8 cellular contexts compared by ENCODE assay signal in genomic region chr6:149717588-149718458, GRCh38. TPM values are rescaled to one million over a fixed set of nuclear protein-coding genes. Genes with fewer than 3 reads are reported as not detected.
DNase-seq lines count a peak whose midpoint lies in the region; ATAC-seq and TF ChIP-seq lines count a peak whose summit lies in the region.

Gene LATS1, minus strand, starts transcription at chr6:149718101. Its CDS starts 15,975 bp downstream, at chr6:149702126.

- intact Hi-C loops in mammary epithelial cell (cut with micrococcal nuclease): loop anchor here (2.0 to 5.0 kb wide), 3 partner anchors 71 to 171 kb away; partner anchors contain the start of genes KATNA1 and PPIL4

- POLR2A ChIA-PET in AG04450 (lab: Yijun Ruan, JAX): interaction anchor here (0.5 to 1.0 kb wide), 6 partner anchors 9 to 153 kb away, joined by 3 to 5 read pairs (median 3); no protein-coding TSS in a partner anchor

- peak within 1 kb of the TSS; percentile 93 for H3K27ac ChIP-seq in AG04450 (ENCODE audit: low read depth, low read length)
- H3K27ac ChIP-seq in mammary epithelial cell (ENCODE audit: insufficient read depth, low read depth, low read length): peak within 1 kb of the TSS; percentile 86

- peaks cover 52% of the 10 kb centered on the region for H3K79me2 ChIP-seq in mammary epithelial cell (ENCODE audit: insufficient read depth, low read length)

- no TSS peak for BruUV-seq in mammary epithelial cell (replicated peaks; lab: Mats Ljungman, UMichigan)

- no peaks in the 10 kb centered on the region for H3K4me1 ChIP-seq in mammary epithelial cell (ENCODE audit: insufficient read depth, low read length)

- no peaks in the 10 kb centered on the region for H3K27me3 ChIP-seq in AG04450 (ENCODE audit: control insufficient read depth, insufficient read depth, low read length)
- no peaks in the 10 kb centered on the region for H3K27me3 ChIP-seq in mammary epithelial cell (ENCODE audit: insufficient read depth, low read length)

- dilution Hi-C loops in mammary epithelial cell (cut with HindIII; ENCODE audit: low sequenced_read_pairs): no loop called here

- H3K4me2 ChIP-seq in mammary epithelial cell (ENCODE audit: insufficient read depth, low read depth, low read length): peak within 1 kb of the TSS; percentile 99

- peak within 1 kb of the TSS; percentile 98 for H2AFZ ChIP-seq in mammary epithelial cell (ENCODE audit: low read depth, low read length)

- TF ChIP-seq CTCF in AG04450 (IDR thresholded peaks at IDR 0.05; ENCODE audit: low read depth, low read length): no peak
- TF ChIP-seq CTCF in WI38 (IDR thresholded peaks at IDR 0.05; ENCODE audit: low read depth, low read length): no peak
- no peak for TF ChIP-seq CTCF in mammary epithelial cell (conservative IDR thresholded peaks at IDR 0.05 in 1 of 2, IDR thresholded peaks at IDR 0.05 in 1 of 2; ENCODE audit: extremely low read depth in 1 of 2, insufficient read depth in 1 of 2, low read depth in 1 of 2, low read length in 2 of 2)

- DNase-seq in AG04450 (ENCODE audit: low read depth, low spot score): peak; percentile 33
- DNase-seq in NCI-H2227 treated with DMSO at 0.1 percent for 48 hours (lab: John Stamatoyannopoulos, UW): peak; percentile 67
- peak; percentile 91 for DNase-seq in mammary epithelial cell
- DNase-seq in iPS-NIHi7 (ENCODE audit: extremely low spot score): peak; percentile 85
- DNase-seq in smooth muscle cell of the brain vasculature (ENCODE audit: low read depth, low spot score): peak; percentile 44

- in situ Hi-C loops in mammary epithelial cell (cut with MboI; ENCODE audit: low sequenced_read_pairs in 2 of 2): loop anchor here in 1 of 2 donors (10.0 kb wide), 1 partner anchor 207 kb away; the partner anchor contains the start of gene RAET1G

- WGBS in mammary epithelial cell (ENCODE audit: low coverage, missing lambda C conversion rate): 0% methylated on average over 21 of the region's 82 CpGs

- H3K9me3 ChIP-seq in AG04450 (ENCODE audit: control insufficient read depth, insufficient read depth, low read length) (no peaks in the 10 kb centered on the region), mammary epithelial cell (replicated peaks; ENCODE audit: insufficient read depth, low read length) (no peaks in the 10 kb centered on the region)

- ATAC-seq in GM18907 (IDR thresholded peaks at IDR 0.05; ENCODE audit: unreplicated experiment) (peak; percentile 85), HG03139 (IDR thresholded peaks at IDR 0.05; ENCODE audit: unreplicated experiment) (peak; percentile 83)

- no peaks in the 10 kb centered on the region for H4K20me1 ChIP-seq in mammary epithelial cell (ENCODE audit: insufficient read depth, low read length)

- H3K4me3 ChIP-seq in AG04450 (ENCODE audit: low read depth, low read length) (peak within 1 kb of the TSS; percentile 90), WI38 (ENCODE audit: low read depth, low read length) (peak within 1 kb of the TSS; percentile 77), mammary epithelial cell (replicated peaks in 1 of 3; ENCODE audit: insufficient read depth in 1 of 3, low read depth in 2 of 3, low read length in 3 of 3) (peak within 1 kb of the TSS; percentile 66 to 92 (median 91))

- H3K36me3 ChIP-seq in mammary epithelial cell (ENCODE audit: insufficient read depth, low read length): no peaks in the 10 kb centered on the region

- peak within 1 kb of the TSS; percentile 85 for H3K9ac ChIP-seq in mammary epithelial cell (ENCODE audit: insufficient read depth, low read length)

- CTCF ChIA-PET in AG04450 (lab: Charles Lee): interaction anchor here (0.6 to 2.1 kb wide), 3 partner anchors 16 to 143 kb away, joined by 3 to 6 read pairs (median 3); partner anchors contain the start of gene NUP43
- CTCF ChIA-PET in mammary epithelial cell (lab: Charles Lee; ENCODE audit: low non-redundant PET): no interaction called here

RNA-seq across cellular contexts. Expression of gene LATS1, which starts in this region (rescaled TPM):
- polyA plus RNA-seq in AG04450 (2011; rRNA removed) (13.1 and 17.6 TPM in 2 replicates), mammary epithelial cell (12.6 TPM)
- 28.0 and 33.8 TPM in 2 replicates for polyA minus RNA-seq in AG04450 (2011; rRNA and poly(A)+ RNA removed)
- 10 to 100 TPM; 19.8 to 26.6 TPM for total RNA-seq in mammary epithelial cell
- 24.8 TPM for polyA minus RNA-seq in mammary epithelial cell

Comparison
In these comparisons a context has a peak if more than half of its experiments do, and no peak if none do; other contexts are left out.
1. Peak in every context shown above with its lines: DNase-seq, ATAC-seq, H3K4me3 ChIP-seq and H3K27ac ChIP-seq.
2. DNase-seq: peak in every context shown above with its lines; median percentile 91 in mammary epithelial cell; 85 in iPS-NIHi7; 67 in NCI-H2227 treated with DMSO at 0.1 percent for 48 hours; 44 in smooth muscle cell of the brain vasculature; 33 in AG04450.